In genomic region chr1:44339731-44340130, GRCh38 we compare ENCODE assay signal across 19 cellular contexts. TPM values are rescaled to one million over a fixed set of nuclear protein-coding genes. Genes with fewer than 3 reads are reported as not detected.
A peak's percentile ranks its signal among the peaks of the same experiment; 100 is the strongest.
DNase-seq lines count a peak whose midpoint lies in the region; ATAC-seq, FAIRE-seq and TF ChIP-seq lines count a peak whose summit lies in the region.
"Had no signal": no experiment of that assay in that cellular context is flagged by ENCODE, and none has a peak within 500 bp of the region (broad histone marks: within the 10 kb centered on the region; RNA-seq: fewer than 3 reads in every experiment).

No MANE protein-coding gene starts in this region.

- H3K36me3 ChIP-seq in HepG2 (replicated peaks in 1 of 2; ENCODE audit: control insufficient read depth in 1 of 2, insufficient read depth in 2 of 2, low read length in 2 of 2): peaks cover 12 to 33% of the 10 kb centered on the region in 2 experiments
- peaks cover 0 to 16% (median 3%) of the 10 kb centered on the region in 4 donors for H3K36me3 ChIP-seq in right lobe of liver
- peaks cover 3% of the 10 kb centered on the region for H3K36me3 ChIP-seq in mesendoderm (ENCODE audit: control insufficient read depth, insufficient read depth, low read length)

- no peak; the same call in 2 of the 3 replicates for ATAC-seq in HepG2
- ATAC-seq in right lobe of liver: no peak
- ATAC-seq in GM21737 (IDR thresholded peaks at IDR 0.05; ENCODE audit: unreplicated experiment): no peak

- no peak overlapping the region for H4K5ac ChIP-seq in mesendoderm (ENCODE audit: low read length)

- whole genome bisulfite sequencing in HepG2 (ENCODE audit: low lambda C conversion rate): 91% methylated on average over 4 of the region's 4 CpGs
- 96% methylated on average over 3 of the region's 4 CpGs for WGBS in right lobe of liver (ENCODE audit: insufficient coverage, low coverage, low lambda C conversion rate, missing lambda C conversion rate)
- no CpG with 5 or more reads among the region's 4 CpGs for WGBS in mesendoderm (ENCODE audit: extremely low coverage, insufficient coverage, low lambda C conversion rate)

- no peak for TF ChIP-seq EP300 in HepG2 (IDR thresholded peaks at IDR 0.05; ENCODE audit: low read depth in 2 of 2, low read length in 2 of 2)
- TF ChIP-seq EP300 in HepG2 (CRISPR knock-in tag; IDR thresholded peaks at IDR 0.05; ENCODE audit: borderline replicate concordance): no peak

- H4K20me1 ChIP-seq in HepG2 (ENCODE audit: insufficient read depth, low read length): no peaks in the 10 kb centered on the region

- H3K27me3 Mint-ChIP-seq in dendritic cell treated with granulocyte-macrophage colony-stimulating factor and Interleukin-4, amounts not matched to agents 40 ng/mL and 50 ng/mL, for 4 days: no peaks in the 10 kb centered on the region
- H3K27me3 Mint-ChIP-seq in activated naive CD8-positive, alpha-beta T cell treated with anti-CD3 and anti-CD28 coated beads for 36 hours: no peaks in the 10 kb centered on the region
- H3K27me3 Mint-ChIP-seq: CD8-positive, alpha-beta memory T cell had no signal

- peaks cover 12% of the 10 kb centered on the region for H3K4me1 ChIP-seq in HepG2 (ENCODE audit: insufficient read depth, low read length)
- no peaks in the 10 kb centered on the region for H3K4me1 ChIP-seq in right lobe of liver
- no peaks in the 10 kb centered on the region for H3K4me1 ChIP-seq in mesendoderm (ENCODE audit: control insufficient read depth, low read depth, low read length)
- H3K4me1 ChIP-seq: BLaER1 had no signal

- FAIRE-seq in HepG2 (lab: Jason Lieb, UNC): no peak
- FAIRE-seq: D721Med had no signal

- peaks cover 21% of the 10 kb centered on the region for H3K4me1 Mint-ChIP-seq in dendritic cell treated with granulocyte-macrophage colony-stimulating factor and Interleukin-4, amounts not matched to agents 40 ng/mL and 50 ng/mL, for 4 days (ENCODE audit: low read depth)
- peaks cover 3% of the 10 kb centered on the region for H3K4me1 Mint-ChIP-seq in activated naive CD8-positive, alpha-beta T cell treated with anti-CD3 and anti-CD28 coated beads for 36 hours

- H2AK5ac ChIP-seq in mesendoderm (ENCODE audit: low read length): no peak overlapping the region

- no peak overlapping the region for H2BK15ac ChIP-seq in mesendoderm (replicated peaks; ENCODE audit: low read depth)

- H3K79me1 ChIP-seq in mesendoderm (ENCODE audit: low read length): peaks cover 6% of the 10 kb centered on the region

- POLR2A ChIA-PET in HepG2 (lab: Yijun Ruan, JAX): no interaction called here

- no peak for TF ChIP-seq RAD21 in HepG2 (CRISPR knock-in tag; IDR thresholded peaks at IDR 0.05)

- H3K79me2 ChIP-seq in HepG2 (ENCODE audit: insufficient read depth, low read length) (peaks cover 4% of the 10 kb centered on the region), mesendoderm (ENCODE audit: control insufficient read depth, insufficient read depth, low read length) (peaks cover 4% of the 10 kb centered on the region)

- H3K56ac ChIP-seq in mesendoderm (ENCODE audit: low read length): no peak overlapping the region

- H2BK120ac ChIP-seq in mesendoderm (ENCODE audit: low read depth, low read length): no peak overlapping the region

- H3K9ac ChIP-seq in HepG2 (ENCODE audit: insufficient read depth, low read depth, low read length): no peak overlapping the region
- H3K9ac ChIP-seq in mesendoderm (ENCODE audit: low read length): no peak overlapping the region
- H3K9ac ChIP-seq: BLaER1 had no signal

- peaks cover 7% of the 10 kb centered on the region for H3K9me3 Mint-ChIP-seq in dendritic cell treated with granulocyte-macrophage colony-stimulating factor and Interleukin-4, amounts not matched to agents 40 ng/mL and 50 ng/mL, for 4 days
- no peaks in the 10 kb centered on the region for H3K9me3 Mint-ChIP-seq in activated naive CD8-positive, alpha-beta T cell treated with anti-CD3 and anti-CD28 coated beads for 36 hours
- H3K9me3 Mint-ChIP-seq: CD8-positive, alpha-beta memory T cell had no signal

- TF ChIP-seq CTCF in HepG2 (CRISPR knock-in tag; IDR thresholded peaks at IDR 0.05) (no peak), right lobe of liver (IDR thresholded peaks at IDR 0.05) (no peak)

- no peak overlapping the region for H3K4ac ChIP-seq in mesendoderm (ENCODE audit: low read depth, low read length)

- DNase-seq in HepG2 (ENCODE audit: low spot score) (no peak), right lobe of liver (no peak), mesendoderm (peak; percentile 33)
- DNase-seq in activated naive CD4-positive, alpha-beta T cell (lab: John Stamatoyannopoulos, UW): no peak
- DNase-seq in activated CD4-positive, alpha-beta T cell treated with anti-CD3 and anti-CD28 coated beads for 48 hours: no peak
- no peak for DNase-seq in activated naive CD8-positive, alpha-beta T cell treated with anti-CD3 and anti-CD28 coated beads for 36 hours
- DNase-seq: CD8-positive, alpha-beta memory T cell; DMS79; IMR-90; Karpas-422; MG63; NCI-H1092; NCI-H187; NK-92 treated with Interleukin-12 subunit alpha and Interleukin-12 subunit beta, amount 100 ng/mL, for 24 hours; SIG-M5 had no signal

- intact Hi-C loops in HepG2 (cut with micrococcal nuclease; ENCODE audit: unreplicated experiment): no loop called here
- intact Hi-C loops in right lobe of liver (cut with DNase I): no loop called here
- intact Hi-C loops in dendritic cell treated with granulocyte-macrophage colony-stimulating factor and Interleukin-4, amounts not matched to agents 40 ng/mL and 50 ng/mL, for 4 days (cut with micrococcal nuclease): no loop called here

- H3K27ac Mint-ChIP-seq in dendritic cell treated with granulocyte-macrophage colony-stimulating factor and Interleukin-4, amounts not matched to agents 40 ng/mL and 50 ng/mL, for 4 days: peak overlapping the region; percentile 68
- no peak overlapping the region for H3K27ac Mint-ChIP-seq in activated naive CD8-positive, alpha-beta T cell treated with anti-CD3 and anti-CD28 coated beads for 36 hours

- no peak for TF ChIP-seq POLR2A in HepG2 (IDR thresholded peaks at IDR 0.05; ENCODE audit: insufficient read depth in 1 of 2, low read depth in 2 of 2, low read length in 2 of 2)
- TF ChIP-seq POLR2A in right lobe of liver (IDR thresholded peaks at IDR 0.05): no peak

- no peak overlapping the region for H4K8ac ChIP-seq in mesendoderm (ENCODE audit: low read depth, low read length)

- CTCF ChIA-PET in HepG2 (lab: Yijun Ruan, JAX; ENCODE audit: low intra/inter-chr PET ratio, low total read pairs): no interaction called here

- no peak overlapping the region for H3K23ac ChIP-seq in mesendoderm (ENCODE audit: low read length)

- H3K27me3 ChIP-seq in HepG2 (ENCODE audit: control insufficient read depth in 1 of 2, insufficient read depth in 2 of 2, low read length in 2 of 2) (no peaks in the 10 kb centered on the region), right lobe of liver (no peaks in the 10 kb centered on the region), mesendoderm (ENCODE audit: insufficient read depth, low read length, poor library complexity) (no peaks in the 10 kb centered on the region)
- H3K27me3 ChIP-seq: BLaER1, MG63 had no signal

- H3K4me3 ChIP-seq in HepG2 (replicated peaks in 1 of 3; ENCODE audit: insufficient read depth in 1 of 3, low read depth in 2 of 3, low read length in 3 of 3): no peak overlapping the region
- H3K4me3 ChIP-seq in right lobe of liver: no peak overlapping the region
- no peak overlapping the region for H3K4me3 ChIP-seq in mesendoderm (ENCODE audit: low read length)
- H3K4me3 ChIP-seq: BLaER1, MG63 had no signal

- H3K27ac ChIP-seq in HepG2 (ENCODE audit: extremely low read length, insufficient read depth, low read length) (peak overlapping the region; percentile 23), right lobe of liver (no peak overlapping the region), mesendoderm (ENCODE audit: low read depth, low read length) (no peak overlapping the region)
- H3K27ac ChIP-seq: BLaER1 had no signal

- H3K9me3 ChIP-seq in HepG2 (ENCODE audit: low read length): peaks cover 11% of the 10 kb centered on the region
- H3K9me3 ChIP-seq in right lobe of liver: no peaks in the 10 kb centered on the region

- no peak overlapping the region for H2BK5ac ChIP-seq in mesendoderm (ENCODE audit: low read length)

- BruUV-seq in HepG2 (replicated peaks; lab: Mats Ljungman, UMichigan): no TSS peak

- no peak overlapping the region for H3K4me3 Mint-ChIP-seq in dendritic cell treated with granulocyte-macrophage colony-stimulating factor and Interleukin-4, amounts not matched to agents 40 ng/mL and 50 ng/mL, for 4 days
- H3K4me3 Mint-ChIP-seq in activated naive CD8-positive, alpha-beta T cell treated with anti-CD3 and anti-CD28 coated beads for 36 hours: no peak overlapping the region
- H3K4me3 Mint-ChIP-seq: CD8-positive, alpha-beta memory T cell had no signal

- H3K4me2 ChIP-seq in HepG2 (ENCODE audit: low read depth, low read length): no peak overlapping the region
- no peak overlapping the region for H3K4me2 ChIP-seq in mesendoderm (ENCODE audit: low read length)
- H3K4me2 ChIP-seq: BLaER1 had no signal

- H2AFZ ChIP-seq in HepG2 (ENCODE audit: low read length): no peak overlapping the region

- in situ Hi-C loops in HepG2 (cut with HindIII; ENCODE audit: extremely low pct_ligation_motif_present, low pct_unique_long_range_greater_than_20kb): no loop called here

- H3K18ac ChIP-seq in mesendoderm (ENCODE audit: low read length): no peak overlapping the region

- H3K36me3 Mint-ChIP-seq in dendritic cell treated with granulocyte-macrophage colony-stimulating factor and Interleukin-4, amounts not matched to agents 40 ng/mL and 50 ng/mL, for 4 days (ENCODE audit: low read depth): peaks cover 45% of the 10 kb centered on the region
- peaks cover 16% of the 10 kb centered on the region for H3K36me3 Mint-ChIP-seq in activated naive CD8-positive, alpha-beta T cell treated with anti-CD3 and anti-CD28 coated beads for 36 hours

RNA-seq across cellular contexts. Expression of gene ERI3, which starts 15.3 kb away (rescaled TPM):
- 35.9 and 40.3 TPM in 2 replicates for total RNA-seq in HepG2 (2016; rRNA removed; fragmentation: Illumina TruSeq; extraction: Trizol)
- 56.7 and 66.6 TPM in 2 replicates for total RNA-seq in HepG2 (2016; cell fraction: cytosol; rRNA removed; fragmentation: Illumina TruSeq; extraction: Trizol; ENCODE audit: low read depth)
- 34.0 and 36.1 TPM in 2 replicates for total RNA-seq in HepG2 (2016; cell fraction: insoluble cytoplasmic fraction; rRNA removed; fragmentation: Illumina TruSeq; extraction: Trizol)
- total RNA-seq in HepG2 (2016; cell fraction: membrane; rRNA removed; fragmentation: Illumina TruSeq; extraction: Trizol): 50.1 and 65.3 TPM in 2 replicates
- total RNA-seq in HepG2 (2016; cell fraction: nucleus; rRNA removed; fragmentation: Illumina TruSeq; extraction: Trizol): 14.8 and 15.9 TPM in 2 replicates
- polyA plus RNA-seq in HepG2 (2011; rRNA removed): 35.6 and 38.8 TPM in 2 replicates
- 34.7 and 41.6 TPM in 2 replicates for polyA plus RNA-seq in HepG2 (2011; cell fraction: cytosol; rRNA removed)
- polyA plus RNA-seq in HepG2 (2011; cell fraction: nucleus; rRNA removed): 38.0 and 40.6 TPM in 2 replicates
- 20.0 and 23.8 TPM in 2 replicates for polyA plus RNA-seq in HepG2 (2012)
- 48.5 and 58.8 TPM in 2 replicates for polyA plus RNA-seq in HepG2 (2016; cell fraction: cytosol; fragmentation: Illumina TruSeq; extraction: Trizol; ENCODE audit: low read depth)
- polyA plus RNA-seq in HepG2 (2016; cell fraction: insoluble cytoplasmic fraction; fragmentation: Illumina TruSeq; extraction: Trizol; ENCODE audit: low read depth): 27.8 and 38.1 TPM in 2 replicates
- polyA plus RNA-seq in HepG2 (2016; cell fraction: membrane; fragmentation: Illumina TruSeq; extraction: Trizol; ENCODE audit: low read depth): 52.6 and 54.7 TPM in 2 replicates
- polyA plus RNA-seq in HepG2 (2016; cell fraction: nucleus; fragmentation: Illumina TruSeq; extraction: Trizol; ENCODE audit: insufficient read depth, low read depth): 21.6 and 25.0 TPM in 2 replicates
- polyA minus RNA-seq in HepG2 (2011; rRNA and poly(A)+ RNA removed; ENCODE audit: low replicate concordance): 36.5 and 101 TPM in 2 replicates
- polyA minus RNA-seq in HepG2 (2011; cell fraction: cytosol; rRNA and poly(A)+ RNA removed): 23.0 and 23.3 TPM in 2 replicates
- 16.2 and 18.5 TPM in 2 replicates for polyA minus RNA-seq in HepG2 (2011; cell fraction: nucleus; rRNA and poly(A)+ RNA removed)
- 10 to 100 TPM; 20.6 to 30.6 (median 23.8) TPM for total RNA-seq in right lobe of liver
- polyA plus RNA-seq in mesendoderm (2013, experiment 1 of 2): 56.6 TPM
- polyA plus RNA-seq in mesendoderm (2013, experiment 2 of 2): 53.9 TPM
- total RNA-seq in activated naive CD8-positive, alpha-beta T cell treated with anti-CD3 and anti-CD28 coated beads for 36 hours: 10 to 100 TPM; 47.3 to 48.2 TPM
